Comparison of ENCODE assay signal across 8 cellular contexts in the genomic region with DNA sequence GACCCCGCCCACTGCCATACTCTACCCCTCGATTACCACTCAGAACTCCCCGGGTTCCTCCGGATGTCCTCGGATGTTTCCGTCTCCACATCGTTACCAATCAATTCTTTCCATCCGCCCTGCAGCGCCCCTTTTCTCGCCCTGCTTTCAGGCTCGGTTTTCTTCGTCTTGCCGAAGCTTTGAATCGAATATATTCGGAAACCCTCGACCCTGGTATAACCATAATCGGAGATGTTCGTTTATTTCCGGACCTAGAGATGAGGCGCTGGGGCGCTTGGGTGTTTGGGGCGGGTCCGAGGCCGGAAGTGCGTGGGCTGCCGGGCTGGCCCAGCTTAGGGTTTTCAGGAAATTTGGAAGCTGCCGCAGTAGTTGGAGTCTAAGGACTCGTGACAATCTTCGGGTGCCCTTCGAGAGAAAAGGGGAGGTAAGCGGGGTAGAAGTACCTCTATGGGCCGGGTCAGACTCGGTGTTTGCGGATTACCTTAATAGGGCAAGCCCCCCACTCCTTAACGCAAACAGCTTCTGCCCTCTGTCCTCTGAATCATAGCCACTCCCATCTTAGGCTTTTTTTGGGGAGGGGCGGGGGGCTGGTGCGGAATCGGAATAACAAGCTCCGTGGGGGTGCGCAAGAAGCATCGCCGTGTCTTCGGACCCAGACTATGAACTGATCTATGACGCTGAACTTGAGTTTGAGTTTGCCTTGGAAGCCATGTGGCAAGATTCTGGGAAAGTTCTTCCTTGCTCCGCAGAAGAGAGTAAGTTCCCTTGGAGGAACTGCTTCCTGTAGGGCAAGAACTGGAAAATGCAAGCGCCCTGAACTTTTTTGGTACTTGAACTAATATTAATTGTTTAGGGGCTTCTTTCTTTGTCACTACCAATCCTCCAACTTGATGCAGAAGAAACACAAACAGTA. TPM values are rescaled to one million over a fixed set of nuclear protein-coding genes. Genes with fewer than 3 reads are reported as not detected.
DNase-seq lines count a peak whose midpoint lies in the region; ATAC-seq and TF ChIP-seq lines count a peak whose summit lies in the region.

C14orf119 (plus strand) TSS at position 310 of the 913 bp plus-strand sequence. CDS start 2,154 bp downstream, outside the sequence.

- TF ChIP-seq CTCF in astrocyte of the spinal cord (IDR thresholded peaks at IDR 0.05; ENCODE audit: low read depth, low read length) (no peak), gastrocnemius medialis (IDR thresholded peaks at IDR 0.05 in 4 of 5, conservative IDR thresholded peaks at IDR 0.05 in 1 of 5) (peak in 1 of 5 experiments; percentile 4)

- no peaks in the 10 kb centered on the region for H3K27me3 ChIP-seq in gastrocnemius medialis

- peak within 1 kb of the TSS; percentile 91 to 100 (median 96) for H3K27ac ChIP-seq in gastrocnemius medialis

- in situ Hi-C loops in astrocyte of the spinal cord (cut with HindIII; ENCODE audit: low sequenced_read_pairs) = no loop called here
- in situ Hi-C loops in gastrocnemius medialis (cut with MboI; ENCODE audit: low sequenced_read_pairs in 4 of 4) = no loop called here

- peak; percentile 56 to 69 for TF ChIP-seq POLR2A in gastrocnemius medialis (IDR thresholded peaks at IDR 0.05)

- peaks cover 27 to 32% of the 10 kb centered on the region in 2 donors for H3K4me1 ChIP-seq in gastrocnemius medialis

- intact Hi-C loops in gastrocnemius medialis (cut with DNase I; ENCODE audit: low total_unique reads) = loop anchor here (1.0 to 2.0 kb wide), 4 partner anchors 17 to 206 kb away; partner anchors contain the start of gene PSMB5

- peak within 1 kb of the TSS; percentile 87 for H3K4me3 ChIP-seq in astrocyte of the spinal cord (ENCODE audit: low read depth, low read length)
- peak within 1 kb of the TSS; percentile 73 to 99 (median 82) for H3K4me3 ChIP-seq in gastrocnemius medialis

- H3K9me3 ChIP-seq in gastrocnemius medialis = no peaks in the 10 kb centered on the region

- DNase-seq in RKO (ENCODE audit: low spot score) = peak; percentile 99
- peak; percentile 100 for DNase-seq in astrocyte of the spinal cord (ENCODE audit: low read depth, low spot score)
- peak; percentile 96 for DNase-seq in iPS DF 19.7 (ENCODE audit: low read depth, low spot score)
- peak; percentile 100 for DNase-seq in gastrocnemius medialis
- no peak for DNase-seq in NCI-H1417 (lab: John Stamatoyannopoulos, UW)
- no peak for DNase-seq in NCI-H1048 (lab: John Stamatoyannopoulos, UW)

- peak; percentile 93 for ATAC-seq in GM18502 (IDR thresholded peaks at IDR 0.05; ENCODE audit: poor library complexity, unreplicated experiment)
- ATAC-seq in HG02798 (IDR thresholded peaks at IDR 0.05; ENCODE audit: poor library complexity, unreplicated experiment) = peak; percentile 93
- ATAC-seq in gastrocnemius medialis = peak; percentile 96 to 97

- peaks cover 0 to 37% of the 10 kb centered on the region in 2 donors for H3K36me3 ChIP-seq in gastrocnemius medialis

RNA-seq across cellular contexts. Expression of gene C14orf119, which starts in this region (rescaled TPM):
- 10 to 100 TPM in 3 of 4 donors, 1 to 10 TPM in 1; 9.5 to 28.8 (median 13.8) TPM for total RNA-seq in gastrocnemius medialis

Comparison
In these comparisons a context has a peak if more than half of its experiments do, and no peak if none do; other contexts are left out.
1. DNase-seq: peak in RKO (single experiment), astrocyte of the spinal cord (single experiment), iPS DF 19.7 (single experiment) and gastrocnemius medialis (2 of 2); none in NCI-H1417 (0 of 3) and NCI-H1048 (single experiment).
2. Peak in every context shown above with its lines, with median percentiles within 50 percentile points of each other: ATAC-seq.